In the genomic region with DNA sequence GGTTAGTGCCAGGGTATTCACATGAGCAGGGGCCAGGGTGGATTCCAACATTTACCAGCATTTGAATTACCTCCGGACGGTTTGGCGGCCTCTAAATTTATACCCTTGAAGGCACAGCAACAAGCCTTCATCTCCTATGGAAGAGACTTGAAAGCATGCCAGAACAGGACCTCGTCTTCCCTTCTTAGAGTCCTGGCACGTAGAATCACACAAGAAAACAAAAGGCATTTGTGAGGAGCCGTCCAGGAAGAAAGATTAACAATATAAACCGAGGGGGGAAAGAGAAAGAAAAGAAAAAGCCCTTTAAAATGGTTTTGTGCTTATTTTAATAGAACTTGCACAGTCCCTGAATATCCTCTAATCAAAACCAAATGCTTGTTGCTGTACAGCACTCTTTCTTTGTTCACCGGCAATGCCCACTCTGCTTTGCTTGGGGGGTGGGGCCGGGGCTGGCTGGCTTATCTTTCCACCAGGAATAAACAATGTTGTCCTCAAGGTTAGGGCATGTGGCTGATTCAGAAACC, we compare ENCODE assay signal across 11 cellular contexts.
DNase-seq lines count a peak whose midpoint lies in the region; ATAC-seq and TF ChIP-seq lines count a peak whose summit lies in the region.
"Had no signal": no experiment of that assay in that cellular context is flagged by ENCODE, and none has a peak within 500 bp of the region (broad histone marks: within the 10 kb centered on the region; RNA-seq: fewer than 3 reads in every experiment).

No MANE protein-coding gene starts in this region.

- BruUV-seq in A673 (replicated peaks; lab: Mats Ljungman, UMichigan): no TSS peak

- POLR2A ChIA-PET in A673 (lab: Charles Lee; ENCODE audit: low non-redundant PET): no interaction called here

- H3K4me3 ChIP-seq in A673 (ENCODE audit: low read depth, low read length, poor library complexity, severe bottlenecking) (peak overlapping the region; percentile 12), OCI-LY3 (ENCODE audit: low read length) (peak overlapping the region; percentile 33), fibroblast of the aortic adventitia (ENCODE audit: low read depth, low read length) (no peak overlapping the region)

- no peaks in the 10 kb centered on the region for H4K20me1 ChIP-seq in OCI-LY3 (ENCODE audit: insufficient read depth, low read length)

- CTCF ChIA-PET in A673 (lab: Charles Lee): no interaction called here
- CTCF ChIA-PET in activated CD8-positive, alpha-beta memory T cell treated with anti-CD3 and anti-CD28 coated beads, Interleukin-2, amount 10 ng/mL, durations not matched to agents 7 days and 5 days (lab: Charles Lee): no interaction called here

- TF ChIP-seq CTCF in A673 (conservative IDR thresholded peaks at IDR 0.05; ENCODE audit: low read depth, low read length) (no peak), OCI-LY3 (IDR thresholded peaks at IDR 0.05; ENCODE audit: low read depth, low read length) (no peak), fibroblast of the aortic adventitia (IDR thresholded peaks at IDR 0.05; ENCODE audit: insufficient read depth, low read length) (no peak)

- peak overlapping the region; percentile 85 for H3K4me2 ChIP-seq in OCI-LY3 (ENCODE audit: low read length)

- no peaks in the 10 kb centered on the region for H3K9me3 ChIP-seq in A673 (ENCODE audit: low read depth, low read length, poor library complexity, severe bottlenecking)
- no peaks in the 10 kb centered on the region for H3K9me3 ChIP-seq in OCI-LY3 (ENCODE audit: insufficient read depth, low read length)

- H3K27ac ChIP-seq in A673 (ENCODE audit: low read depth, low read length, poor library complexity, severe bottlenecking) (no peak overlapping the region), OCI-LY3 (ENCODE audit: low read length) (no peak overlapping the region)
- H3K27ac ChIP-seq: parathyroid adenoma had no signal

- H3K4me3 Mint-ChIP-seq in activated CD8-positive, alpha-beta memory T cell treated with anti-CD3 and anti-CD28 coated beads, Interleukin-2, amount 10 ng/mL, durations not matched to agents 7 days and 5 days: no peak overlapping the region

- no peak overlapping the region for H3K27ac Mint-ChIP-seq in activated CD8-positive, alpha-beta memory T cell treated with anti-CD3 and anti-CD28 coated beads, Interleukin-2, amount 10 ng/mL, durations not matched to agents 7 days and 5 days

- H3K9me3 Mint-ChIP-seq in activated CD8-positive, alpha-beta memory T cell treated with anti-CD3 and anti-CD28 coated beads, Interleukin-2, amount 10 ng/mL, durations not matched to agents 7 days and 5 days (ENCODE audit: low read depth): peaks cover 12% of the 10 kb centered on the region

- H3K4me1 Mint-ChIP-seq in activated CD8-positive, alpha-beta memory T cell treated with anti-CD3 and anti-CD28 coated beads, Interleukin-2, amount 10 ng/mL, durations not matched to agents 7 days and 5 days: no peaks in the 10 kb centered on the region

- H3K27me3 ChIP-seq in A673 (replicated peaks; ENCODE audit: insufficient read depth, low read depth, low read length, poor library complexity) (peaks cover 3% of the 10 kb centered on the region), OCI-LY3 (ENCODE audit: low read depth, low read length) (no peaks in the 10 kb centered on the region)

- H3K36me3 Mint-ChIP-seq in activated CD8-positive, alpha-beta memory T cell treated with anti-CD3 and anti-CD28 coated beads, Interleukin-2, amount 10 ng/mL, durations not matched to agents 7 days and 5 days: no peaks in the 10 kb centered on the region

- H3K4me1 ChIP-seq in A673 (ENCODE audit: insufficient read depth, low read length, poor library complexity, severe bottlenecking): no peaks in the 10 kb centered on the region
- H3K4me1 ChIP-seq in OCI-LY3 (ENCODE audit: low read length): peaks cover 29% of the 10 kb centered on the region
- H3K4me1 ChIP-seq: parathyroid adenoma had no signal

- peak; percentile 1 for DNase-seq in A673 (ENCODE audit: low spot score)
- DNase-seq in fibroblast of the aortic adventitia (ENCODE audit: low read depth): peak; percentile 0
- DNase-seq in pons (ENCODE audit: low spot score): peak; percentile 80
- no peak for DNase-seq in activated CD8-positive, alpha-beta memory T cell treated with anti-CD3 and anti-CD28 coated beads, Interleukin-2, amount 10 ng/mL, durations not matched to agents 7 days and 5 days
- DNase-seq in activated CD4-positive, alpha-beta T cell treated with anti-CD3 and anti-CD28 coated beads for 48 hours: no peak
- DNase-seq in HUDEP-2 (lab: John Stamatoyannopoulos, UW; ENCODE audit: unreplicated experiment in 76 of 76): no peak
- DNase-seq: SIG-M5; stimulated activated CD8-positive, alpha-beta memory T cell treated with anti-CD3 and anti-CD28 coated beads, Interleukin-4, amount 100 ng/mL, for 48 hours had no signal

- H3K36me3 ChIP-seq in A673 (ENCODE audit: insufficient read depth, low read length, poor library complexity, severe bottlenecking) (no peaks in the 10 kb centered on the region), OCI-LY3 (replicated peaks; ENCODE audit: low read depth, low read length) (no peaks in the 10 kb centered on the region)

- intact Hi-C loops in A673 (cut with micrococcal nuclease; ENCODE audit: unreplicated experiment): no loop called here

- peak overlapping the region; percentile 70; the same call in 1 of the 2 replicates for H2AFZ ChIP-seq in OCI-LY3 (ENCODE audit: low read depth, low read length)
- H2AFZ ChIP-seq: parathyroid adenoma had no signal

- no peaks in the 10 kb centered on the region for H3K79me2 ChIP-seq in OCI-LY3 (ENCODE audit: low read length)
- H3K79me2 ChIP-seq: parathyroid adenoma had no signal

- no peaks in the 10 kb centered on the region for H3K27me3 Mint-ChIP-seq in activated CD8-positive, alpha-beta memory T cell treated with anti-CD3 and anti-CD28 coated beads, Interleukin-2, amount 10 ng/mL, durations not matched to agents 7 days and 5 days

- peak overlapping the region; percentile 55 for H3K9ac ChIP-seq in OCI-LY3 (ENCODE audit: low read length)
- H3K9ac ChIP-seq: parathyroid adenoma had no signal

- no peak for ATAC-seq in activated CD8-positive, alpha-beta memory T cell treated with anti-CD3 and anti-CD28 coated beads, Interleukin-2, amount 10 ng/mL, durations not matched to agents 7 days and 5 days
- no peak for ATAC-seq in HG02870 (IDR thresholded peaks at IDR 0.05; ENCODE audit: unreplicated experiment)

Comparison
In these comparisons a context has a peak if more than half of its experiments do, and no peak if none do; other contexts are left out.
1. DNase-seq: peak in A673 (single experiment), fibroblast of the aortic adventitia (single experiment) and pons (single experiment); none in activated CD8-positive, alpha-beta memory T cell treated with anti-CD3 and anti-CD28 coated beads, Interleukin-2, amount 10 ng/mL, durations not matched to agents 7 days and 5 days (single experiment), activated CD4-positive, alpha-beta T cell treated with anti-CD3 and anti-CD28 coated beads for 48 hours (single experiment) and HUDEP-2 (0 of 76).